In the genomic region with DNA sequence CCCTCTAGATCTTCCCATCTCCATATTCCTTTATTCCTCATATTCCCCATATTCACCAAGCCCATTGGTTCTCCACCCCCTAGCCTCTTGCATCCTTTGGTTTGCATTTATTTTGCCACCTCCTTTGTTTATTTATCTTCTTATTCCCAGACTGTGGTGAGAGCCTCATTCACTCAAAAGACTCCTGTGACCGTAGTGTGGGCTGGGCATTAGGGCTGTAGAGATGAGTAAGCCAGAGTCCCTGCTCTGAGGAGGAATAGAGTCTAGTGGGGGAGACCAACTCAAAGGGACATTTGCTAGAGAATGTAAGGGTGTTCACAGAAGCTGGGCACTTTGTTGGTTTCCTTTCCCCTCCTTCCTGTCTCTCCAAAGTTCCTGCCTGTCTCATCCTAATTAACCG, we compare ENCODE assay signal across 21 cellular contexts. TPM values are rescaled to one million over a fixed set of nuclear protein-coding genes. Genes with fewer than 3 reads are reported as not detected.
DNase-seq lines count a peak whose midpoint lies in the region; ATAC-seq and TF ChIP-seq lines count a peak whose summit lies in the region.
"Had no signal": no experiment of that assay in that cellular context is flagged by ENCODE, and none has a peak within 500 bp of the region (broad histone marks: within the 10 kb centered on the region; RNA-seq: fewer than 3 reads in every experiment).

No MANE protein-coding gene starts in this region.

- no peaks in the 10 kb centered on the region for H3K27me3 Mint-ChIP-seq in activated naive CD4-positive, alpha-beta T cell treated with anti-CD3 and anti-CD28 coated beads for 36 hours (ENCODE audit: low read depth)
- no peaks in the 10 kb centered on the region for H3K27me3 Mint-ChIP-seq in osteocyte (ENCODE audit: unreplicated experiment)
- H3K27me3 Mint-ChIP-seq: brain; dendritic cell treated with granulocyte-macrophage colony-stimulating factor and Interleukin-4, amounts not matched to agents 40 ng/mL and 50 ng/mL, for 4 days had no signal

- CTCF ChIA-PET in activated naive CD4-positive, alpha-beta T cell treated with anti-CD3 and anti-CD28 coated beads for 36 hours (lab: Charles Lee), result interaction anchor here (0.5 kb wide), 1 partner anchor 73 kb away, joined by 7 read pairs; no protein-coding TSS in a partner anchor

- ATAC-seq in HG03378 (IDR thresholded peaks at IDR 0.05; ENCODE audit: unreplicated experiment), result no peak
- ATAC-seq: activated CD4-positive, CD25-positive, alpha-beta regulatory T cell treated with anti-CD3 and anti-CD28 coated beads, Interleukin-2, amount 50 U/mL, for 24 hours; right cardiac atrium; Right ventricle myocardium inferior had no signal

- H3K27ac Mint-ChIP-seq in activated naive CD4-positive, alpha-beta T cell treated with anti-CD3 and anti-CD28 coated beads for 36 hours, result peak overlapping the region; percentile 41
- H3K27ac Mint-ChIP-seq in osteocyte (ENCODE audit: unreplicated experiment), result peak overlapping the region; percentile 20

- H3K4me1 Mint-ChIP-seq in activated naive CD4-positive, alpha-beta T cell treated with anti-CD3 and anti-CD28 coated beads for 36 hours (ENCODE audit: low read depth), result peaks cover 41% of the 10 kb centered on the region
- H3K4me1 Mint-ChIP-seq in osteocyte (ENCODE audit: unreplicated experiment), result no peaks in the 10 kb centered on the region

- peaks cover 47% of the 10 kb centered on the region for H3K36me3 Mint-ChIP-seq in activated naive CD4-positive, alpha-beta T cell treated with anti-CD3 and anti-CD28 coated beads for 36 hours (ENCODE audit: low read depth)
- peaks cover 61% of the 10 kb centered on the region for H3K36me3 Mint-ChIP-seq in osteocyte (ENCODE audit: unreplicated experiment)

- no peak for DNase-seq in activated naive CD4-positive, alpha-beta T cell treated with anti-CD3 and anti-CD28 coated beads for 36 hours
- no peak for DNase-seq in activated naive CD4-positive, alpha-beta T cell (lab: John Stamatoyannopoulos, UW)
- peak; percentile 16 for DNase-seq in RPMI7951 (ENCODE audit: low read depth)
- peak; percentile 57 for DNase-seq in astrocyte of the hippocampus (ENCODE audit: low read depth, low spot score)
- no peak for DNase-seq in osteocyte (ENCODE audit: extremely low spot score, unreplicated experiment)
- no peak for DNase-seq in NCI-H510A (lab: John Stamatoyannopoulos, UW)
- DNase-seq in GM19238 (ENCODE audit: insufficient read length, low spot score), result no peak
- DNase-seq: Caco-2; GF-D8; Kasumi-1; NCI-H1436; NCI-H345; right cardiac atrium; stimulated activated CD4-positive, alpha-beta T cell treated with anti-CD3 and anti-CD28 coated beads, Interleukin-1b, Interleukin-23, amount 100 ng/mL, for 48 hours had no signal

- no peak overlapping the region for H3K4me3 Mint-ChIP-seq in activated naive CD4-positive, alpha-beta T cell treated with anti-CD3 and anti-CD28 coated beads for 36 hours
- H3K4me3 Mint-ChIP-seq in osteocyte (ENCODE audit: unreplicated experiment), result no peak overlapping the region
- H3K4me3 Mint-ChIP-seq: brain; dendritic cell treated with granulocyte-macrophage colony-stimulating factor and Interleukin-4, amounts not matched to agents 40 ng/mL and 50 ng/mL, for 4 days had no signal

- no peak for TF ChIP-seq CTCF in osteocyte (IDR thresholded peaks at IDR 0.05)

- intact Hi-C loops in activated naive CD4-positive, alpha-beta T cell treated with anti-CD3 and anti-CD28 coated beads for 36 hours (cut with micrococcal nuclease), result no loop called here

- no peaks in the 10 kb centered on the region for H3K9me3 Mint-ChIP-seq in activated naive CD4-positive, alpha-beta T cell treated with anti-CD3 and anti-CD28 coated beads for 36 hours
- H3K9me3 Mint-ChIP-seq in osteocyte (ENCODE audit: unreplicated experiment), result no peaks in the 10 kb centered on the region
- H3K9me3 Mint-ChIP-seq: brain; dendritic cell treated with granulocyte-macrophage colony-stimulating factor and Interleukin-4, amounts not matched to agents 40 ng/mL and 50 ng/mL, for 4 days had no signal

RNA-seq across cellular contexts. Expression of a gene that starts 8.3 kb away (rescaled TPM):
- 10 to 100 TPM; 21.2 to 24.2 TPM for total RNA-seq in activated naive CD4-positive, alpha-beta T cell treated with anti-CD3 and anti-CD28 coated beads for 36 hours
- total RNA-seq in RPMI7951 (2014; rRNA removed; shearing (Covaris generic)), result 51.3 and 60.2 TPM in 2 replicates
- total RNA-seq in osteocyte, result 20.9 and 23.4 TPM in 2 replicates

RNA-seq across cellular contexts. Expression of a gene that starts 47.9 kb away (rescaled TPM):
- total RNA-seq in activated naive CD4-positive, alpha-beta T cell treated with anti-CD3 and anti-CD28 coated beads for 36 hours, result under 1 TPM in 1 of 2 experiments, not detected in 1; 0.19 TPM
- 0.12 TPM in 1 of 2 replicates, not detected in the other for total RNA-seq in RPMI7951 (2014; rRNA removed; shearing (Covaris generic))
- total RNA-seq in osteocyte, result not detected in 2 replicates
- total RNA-seq: Caco-2, H1, lung microvascular endothelial cell, right cardiac atrium, Right ventricle myocardium inferior had no signal

Comparison
In these comparisons a context has a peak if more than half of its experiments do, and no peak if none do; other contexts are left out.
1. DNase-seq: peak in RPMI7951 (single experiment) and astrocyte of the hippocampus (single experiment); none in activated naive CD4-positive, alpha-beta T cell treated with anti-CD3 and anti-CD28 coated beads for 36 hours (single experiment), activated naive CD4-positive, alpha-beta T cell (0 of 4), osteocyte (single experiment), NCI-H510A (single experiment) and GM19238 (single experiment).